In the genomic region with DNA sequence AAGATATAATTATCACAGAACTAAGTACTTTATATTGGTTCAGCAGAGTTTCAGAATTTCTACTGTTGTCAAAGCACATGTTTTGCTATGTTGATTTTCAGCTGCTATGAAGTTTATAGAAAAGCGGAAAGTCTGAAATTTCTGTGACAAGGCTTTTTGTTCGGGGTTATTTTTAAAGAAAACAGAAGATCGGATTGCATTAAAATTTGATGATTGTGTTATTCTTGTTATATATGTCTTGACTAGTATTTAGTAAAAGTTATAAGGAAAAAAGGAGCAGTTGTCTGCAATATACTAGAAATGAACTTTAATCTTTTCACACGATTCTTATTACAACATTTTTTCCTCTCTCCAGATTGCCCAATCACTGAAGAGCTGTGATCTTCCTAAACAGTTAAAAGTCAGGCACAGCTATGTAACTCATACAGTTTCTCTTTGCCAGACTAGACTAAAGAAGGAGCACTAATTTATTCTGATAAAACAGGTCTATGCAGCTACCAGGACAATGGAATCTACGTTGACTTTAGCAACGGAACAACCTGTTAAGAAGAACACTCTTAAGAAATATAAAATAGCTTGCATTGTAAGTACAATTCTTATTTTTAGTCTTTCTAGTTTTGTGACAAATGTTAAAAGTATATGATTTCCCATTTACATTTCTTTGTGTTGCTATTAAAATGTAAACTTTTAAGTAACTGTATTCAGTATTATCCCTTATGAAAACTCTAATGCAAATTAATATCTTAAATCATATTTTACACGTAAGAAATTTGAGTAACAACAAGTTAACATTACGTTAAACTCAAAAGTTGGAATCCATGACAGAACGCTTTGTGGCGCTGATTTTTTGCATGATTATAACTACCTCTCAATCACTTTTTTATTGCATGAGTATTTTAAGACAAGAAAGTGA, we compare ENCODE assay signal across 16 cellular contexts. TPM values are rescaled to one million over a fixed set of nuclear protein-coding genes. Genes with fewer than 3 reads are reported as not detected.
DNase-seq lines count a peak whose midpoint lies in the region; ATAC-seq, FAIRE-seq and TF ChIP-seq lines count a peak whose summit lies in the region.
"Had no signal": no experiment of that assay in that cellular context is flagged by ENCODE, and none has a peak within 500 bp of the region (broad histone marks: within the 10 kb centered on the region; RNA-seq: fewer than 3 reads in every experiment).

A gene (plus strand): TSS at position 423 of the 913 bp plus-strand sequence. CDS start 83 bp downstream, at position 506.

- H4K20me1 ChIP-seq in SK-N-SH (ENCODE audit: insufficient read depth): no peaks in the 10 kb centered on the region
- H4K20me1 ChIP-seq in Karpas-422 (ENCODE audit: insufficient read depth, low read depth, low read length): no peaks in the 10 kb centered on the region

- H3K9ac ChIP-seq in SK-N-SH (no peak within 1 kb of the TSS), Karpas-422 (ENCODE audit: low read length) (no peak within 1 kb of the TSS)
- H3K9ac ChIP-seq: GM23248 had no signal

- TF ChIP-seq RAD21 in SK-N-SH (IDR thresholded peaks at IDR 0.05; ENCODE audit: low read length): no peak

- H3K36me3 ChIP-seq in SK-N-SH (replicated peaks in 1 of 2; ENCODE audit: control insufficient read depth in 1 of 2, insufficient read depth in 2 of 2, low read length in 1 of 2) (no peaks in the 10 kb centered on the region), bronchial epithelial cell (ENCODE audit: control insufficient read depth, insufficient read depth, low read length) (no peaks in the 10 kb centered on the region), thymus (ENCODE audit: control insufficient read depth, insufficient read depth) (no peaks in the 10 kb centered on the region), Karpas-422 (ENCODE audit: insufficient read depth, low read length) (no peaks in the 10 kb centered on the region)

- ATAC-seq in SK-N-SH treated with all-trans-retinoic acid at 6 μM for 48 hours (no peak), left lobe of liver (peak; percentile 85)
- ATAC-seq: stimulated activated naive B cell treated with anti-CD40 and anti-IgM and Interleukin-4, amounts not matched to agents 10 μg/mL and 1 μg/mL and 100 μg/mL, for 72 hours had no signal

- H3K27ac ChIP-seq in SK-N-SH (ENCODE audit: low read depth in 2 of 2, low read length in 1 of 2) (no peak within 1 kb of the TSS), thymus (ENCODE audit: low read depth) (no peak within 1 kb of the TSS), Karpas-422 (ENCODE audit: low read length) (no peak within 1 kb of the TSS)
- H3K27ac ChIP-seq: GM23248 had no signal

- H3K4me3 ChIP-seq in SK-N-SH (ENCODE audit: low read depth in 2 of 2, low read length in 1 of 2) (no peak within 1 kb of the TSS), bronchial epithelial cell (ENCODE audit: low read depth, low read length) (no peak within 1 kb of the TSS), thymus (ENCODE audit: low read length) (no peak within 1 kb of the TSS), Karpas-422 (ENCODE audit: low read length) (no peak within 1 kb of the TSS)
- H3K4me3 ChIP-seq: GM23248 had no signal

- peaks cover 11% of the 10 kb centered on the region for H3K27me3 ChIP-seq in SK-N-SH (ENCODE audit: insufficient read depth)
- no peaks in the 10 kb centered on the region for H3K27me3 ChIP-seq in bronchial epithelial cell (ENCODE audit: control insufficient read depth, insufficient read depth, low read length)
- H3K27me3 ChIP-seq in thymus (ENCODE audit: control insufficient read depth, insufficient read depth): no peaks in the 10 kb centered on the region
- no peaks in the 10 kb centered on the region for H3K27me3 ChIP-seq in Karpas-422 (ENCODE audit: low read length)

- 8% methylated on average over 10 of the region's 10 CpGs for WGBS in SK-N-SH (ENCODE audit: low lambda C conversion rate)
- 92% methylated on average over 10 of the region's 10 CpGs for WGBS in thymus

- DNase-seq in SK-N-SH (no peak), bronchial epithelial cell (ENCODE audit: low read depth) (peak; percentile 18), left lobe of liver (ENCODE audit: low spot score) (no peak), NCI-H1105 (lab: John Stamatoyannopoulos, UW) (no peak), NAMALWA (ENCODE audit: low spot score) (no peak), Karpas-422 (no peak)
- DNase-seq: effector CD4-positive, alpha-beta T cell; GM23248; NCI-H1436 treated with DMSO at 0.1 percent for 48 hours; retina; stimulated activated CD4-positive, alpha-beta T cell treated with anti-CD3 and anti-CD28 coated beads, Interleukin-4, amount 100 ng/mL, for 24 hours; stimulated activated naive B cell treated with anti-CD40 and anti-IgM and Interleukin-4, amounts not matched to agents 10 μg/mL and 1 μg/mL and 100 μg/mL, for 72 hours had no signal

- H3K79me2 ChIP-seq in SK-N-SH (ENCODE audit: insufficient read depth): no peaks in the 10 kb centered on the region
- H3K79me2 ChIP-seq in Karpas-422 (ENCODE audit: low read length): no peaks in the 10 kb centered on the region

- TF ChIP-seq CTCF in SK-N-SH (IDR thresholded peaks at IDR 0.05) (no peak), bronchial epithelial cell (IDR thresholded peaks at IDR 0.05; ENCODE audit: insufficient read depth, low read length, severe bottlenecking) (no peak)

- CTCF ChIA-PET in SK-N-SH (lab: Yijun Ruan, JAX): interaction anchor here (1.9 kb wide), 1 partner anchor 9 kb away, joined by 16 read pairs; a partner anchor contains a TSS

- H3F3A ChIP-seq in SK-N-SH (replicated peaks; ENCODE audit: insufficient read depth): no peaks in the 10 kb centered on the region

- H3K4me2 ChIP-seq in SK-N-SH (no peak within 1 kb of the TSS), Karpas-422 (ENCODE audit: low read depth, low read length, poor library complexity, severe bottlenecking) (no peak within 1 kb of the TSS)

- FAIRE-seq in bronchial epithelial cell (lab: Jason Lieb, UNC): no peak

- POLR2A ChIA-PET in SK-N-SH (lab: Yijun Ruan, JAX): no interaction called here

- H2AFZ ChIP-seq in SK-N-SH (ENCODE audit: low read depth): peak within 1 kb of the TSS; percentile 25; the same call in 1 of the 2 replicates
- H2AFZ ChIP-seq in Karpas-422 (ENCODE audit: low read length): no peak within 1 kb of the TSS
- H2AFZ ChIP-seq: GM23248 had no signal

- H3K9me2 ChIP-seq in SK-N-SH: no peaks in the 10 kb centered on the region
- H3K9me2 ChIP-seq in Karpas-422 (replicated peaks; ENCODE audit: insufficient read depth, low read length): no peaks in the 10 kb centered on the region

- H3K4me1 ChIP-seq in SK-N-SH (ENCODE audit: control insufficient read depth in 1 of 2, insufficient read depth in 2 of 2, low read depth in 1 of 2, low read length in 1 of 2) (no peaks in the 10 kb centered on the region), thymus (ENCODE audit: control insufficient read depth, insufficient read depth, low read length) (no peaks in the 10 kb centered on the region), Karpas-422 (ENCODE audit: low read length) (peaks cover 8% of the 10 kb centered on the region)

- no peaks in the 10 kb centered on the region for H3K9me3 ChIP-seq in SK-N-SH
- H3K9me3 ChIP-seq in thymus (ENCODE audit: control insufficient read depth): no peaks in the 10 kb centered on the region
- no peaks in the 10 kb centered on the region for H3K9me3 ChIP-seq in Karpas-422 (ENCODE audit: low read length)

- no peak for TF ChIP-seq EP300 in SK-N-SH (IDR thresholded peaks at IDR 0.05; ENCODE audit: borderline replicate concordance in 1 of 2, low read depth in 1 of 2, low read length in 1 of 2)

TF ChIP-seq in SK-N-SH, 30 proteins besides CTCF, POLR2A, EP300 and RAD21 (continues in another document):
- TF ChIP-seq MEF2A (IDR thresholded peaks at IDR 0.05; ENCODE audit: borderline replicate concordance, low read depth) (no peak), POLR2AphosphoS5 (IDR thresholded peaks at IDR 0.05; ENCODE audit: low read depth, low read length) (no peak), RFX5 (IDR thresholded peaks at IDR 0.05; ENCODE audit: low read length) (no peak), FOSL2 (IDR thresholded peaks at IDR 0.05; ENCODE audit: borderline replicate concordance, low read depth) (no peak), RCOR1 (IDR thresholded peaks at IDR 0.05; ENCODE audit: low read length) (no peak), TEAD4 (IDR thresholded peaks at IDR 0.05; ENCODE audit: borderline replicate concordance, insufficient read depth) (no peak), FOXJ3 (CRISPR knock-in tag; IDR thresholded peaks at IDR 0.05) (no peak)

TF ChIP-seq in SK-N-SH treated with all-trans-retinoic acid at 6 μM for 48 hours, 23 proteins besides CTCF, POLR2A, EP300 and RAD21 (continues in another document):
- TF ChIP-seq ZFP3 (CRISPR knock-in tag; IDR thresholded peaks at IDR 0.05): no peak
- no peak for TF ChIP-seq OSR1 (CRISPR knock-in tag; IDR thresholded peaks at IDR 0.05)
- TF ChIP-seq, protein P1, sequence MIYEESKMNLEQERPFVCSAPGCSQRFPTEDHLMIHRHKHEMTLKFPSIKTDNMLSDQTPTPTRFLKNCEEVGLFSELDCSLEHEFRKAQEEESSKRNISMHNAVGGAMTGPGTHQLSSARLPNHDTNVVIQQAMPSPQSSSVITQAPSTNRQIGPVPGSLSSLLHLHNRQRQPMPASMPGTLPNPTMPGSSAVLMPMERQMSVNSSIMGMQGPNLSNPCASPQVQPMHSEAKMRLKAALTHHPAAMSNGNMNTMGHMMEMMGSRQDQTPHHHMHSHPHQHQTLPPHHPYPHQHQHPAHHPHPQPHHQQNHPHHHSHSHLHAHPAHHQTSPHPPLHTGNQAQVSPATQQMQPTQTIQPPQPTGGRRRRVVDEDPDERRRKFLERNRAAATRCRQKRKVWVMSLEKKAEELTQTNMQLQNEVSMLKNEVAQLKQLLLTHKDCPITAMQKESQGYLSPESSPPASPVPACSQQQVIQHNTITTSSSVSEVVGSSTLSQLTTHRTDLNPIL (CRISPR knock-in tag; IDR thresholded peaks at IDR 0.05; ENCODE audit: low read depth): no peak
- no peak for TF ChIP-seq CSDC2 (CRISPR knock-in tag; IDR thresholded peaks at IDR 0.05)

RNA-seq across cellular contexts. Expression of the gene that starts here (rescaled TPM):
- not detected in 2 replicates for polyA plus RNA-seq in SK-N-SH (2012; rRNA removed)
- polyA plus RNA-seq in SK-N-SH (2012; cell fraction: cytosol; rRNA removed): not detected in 2 replicates
- polyA plus RNA-seq in SK-N-SH (2012; cell fraction: nucleus; rRNA removed): not detected in 2 replicates
- not detected in 2 replicates for total RNA-seq in bronchial epithelial cell
- 1.9 TPM for total RNA-seq in left lobe of liver
- 50.5 TPM for polyA plus RNA-seq in thymus
- not detected in 2 replicates for total RNA-seq in Karpas-422 (2014; rRNA removed; shearing (Covaris generic); ENCODE audit: low replicate concordance)
- total RNA-seq: A172, GM23248, kidney epithelial cell had no signal
- polyA plus RNA-seq: GM23248 had no signal

Comparison
In these comparisons a context has a peak if more than half of its experiments do, and no peak if none do; other contexts are left out.
1. RNA of the gene that starts here (polyA plus RNA-seq): 50.5 TPM in thymus (single experiment); not detected in SK-N-SH; every median in the first group is over 10 times any median in the second.
2. Peak in DNase-seq in bronchial epithelial cell; RNA of the gene not detected or under 1 TPM.